ENCODE assay signal across 12 cellular contexts in genomic region chr4:151035321-151035720, GRCh38. TPM values are rescaled to one million over a fixed set of nuclear protein-coding genes. Genes with fewer than 3 reads are reported as not detected.
DNase-seq lines count a peak whose midpoint lies in the region; ATAC-seq and FAIRE-seq lines count a peak whose summit lies in the region.
"Had no signal": no experiment of that assay in that cellular context is flagged by ENCODE, and none has a peak within 500 bp of the region (broad histone marks: within the 10 kb centered on the region; RNA-seq: fewer than 3 reads in every experiment).

No MANE protein-coding gene starts in this region.

- H3K9ac ChIP-seq in mucosa of stomach (ENCODE audit: low read length): peak overlapping the region; percentile 15

- DNase-seq in ELF-1 (ENCODE audit: low read depth, low spot score) (peak; percentile 37), NCI-H1930 (lab: John Stamatoyannopoulos, UW) (peak; percentile 86 to 87), SHP77 (lab: John Stamatoyannopoulos, UW) (peak; percentile 62 to 63), frontal cortex (ENCODE audit: low spot score in 2 of 2) (no peak), KG1 (lab: John Stamatoyannopoulos, UW) (no peak), RPMI8226 (no peak)
- DNase-seq: activated CD4-positive, alpha-beta T cell treated with anti-CD3 and anti-CD28 coated beads for 1 hour; activated T-cell treated with anti-CD3 and anti-CD28 coated beads, Interleukin-2, amount 50 U/mL, for 48 hours; NCI-H446; uterus had no signal

- H3K4me3 ChIP-seq in mucosa of stomach (ENCODE audit: low read length): peak overlapping the region; percentile 25
- H3K4me3 ChIP-seq: uterus had no signal

- no peaks in the 10 kb centered on the region for H3K4me1 ChIP-seq in mucosa of stomach (ENCODE audit: control insufficient read depth, insufficient read depth, low read length)
- H3K4me1 ChIP-seq: uterus had no signal

- FAIRE-seq in frontal cortex (lab: Jason Lieb, UNC): no peak

- no peaks in the 10 kb centered on the region for H3K36me3 ChIP-seq in mucosa of stomach (ENCODE audit: control insufficient read depth, insufficient read depth, low read length)
- H3K36me3 ChIP-seq: uterus had no signal

- H3K27me3 ChIP-seq in mucosa of stomach (ENCODE audit: control insufficient read depth, insufficient read depth, low read length): no peaks in the 10 kb centered on the region
- H3K27me3 ChIP-seq: uterus had no signal

- no peak for ATAC-seq in HG02571 (IDR thresholded peaks at IDR 0.05; ENCODE audit: unreplicated experiment)

- H3K9me3 ChIP-seq in mucosa of stomach (ENCODE audit: control insufficient read depth, low read length): no peaks in the 10 kb centered on the region
- H3K9me3 ChIP-seq: uterus had no signal

RNA-seq across cellular contexts. Expression of gene LRBA, which starts 20.2 kb away (rescaled TPM):
- 23.2 TPM for total RNA-seq in frontal cortex

Comparison
In these comparisons a context has a peak if more than half of its experiments do, and no peak if none do; other contexts are left out.
1. DNase-seq: peak in ELF-1 (single experiment), NCI-H1930 (2 of 2) and SHP77 (2 of 2); none in frontal cortex (0 of 2), KG1 (single experiment) and RPMI8226 (single experiment).